ENCODE assay signal across 17 cellular contexts in genomic region chr1:178146456-178146855, GRCh38. TPM values are rescaled to one million over a fixed set of nuclear protein-coding genes. Genes with fewer than 3 reads are reported as not detected.
"Had no signal": no experiment of that assay in that cellular context is flagged by ENCODE, and none has a peak within 500 bp of the region (broad histone marks: within the 10 kb centered on the region; RNA-seq: fewer than 3 reads in every experiment).

No MANE protein-coding gene starts in this region.

- H3K4me1 Mint-ChIP-seq: activated CD4-positive, alpha-beta T cell treated with anti-CD3 and anti-CD28 coated beads for 36 hours had no signal

- H3K36me3 ChIP-seq: adrenal gland, lower lobe of right lung, suprapubic skin had no signal

- H3K4me1 ChIP-seq: suprapubic skin had no signal

- H3K36me3 Mint-ChIP-seq: activated CD4-positive, alpha-beta memory T cell treated with anti-CD3 and anti-CD28 coated beads for 36 hours; activated naive CD4-positive, alpha-beta T cell treated with anti-CD3 and anti-CD28 coated beads, Interleukin-2, amount 50 U/mL, for 72 hours; mesothelial cell of epicardium; natural killer cell treated with Interleukin-12 subunit alpha and Interleukin-12 subunit beta and Interleukin-15 and Interleukin-18, amount 100 ng/mL, for 72 hours had no signal

- H3K4me3 ChIP-seq: adrenal gland, lower lobe of right lung, suprapubic skin had no signal

- H3K27me3 ChIP-seq: adrenal gland, suprapubic skin had no signal

- H3K27ac ChIP-seq: adrenal gland, lower lobe of right lung, suprapubic skin had no signal

- H3K27me3 Mint-ChIP-seq: activated CD4-positive, alpha-beta memory T cell treated with anti-CD3 and anti-CD28 coated beads for 36 hours; activated CD4-positive, alpha-beta T cell treated with anti-CD3 and anti-CD28 coated beads for 36 hours; natural killer cell treated with Interleukin-12 subunit alpha and Interleukin-12 subunit beta and Interleukin-15 and Interleukin-18, amount 100 ng/mL, for 72 hours; stimulated activated naive CD8-positive, alpha-beta T cell treated with anti-CD3 and anti-CD28 coated beads, Interleukin-15, Interleukin-2, amounts not matched to agents 100 ng/mL and 50 ng/mL, for 24 hours; type B pancreatic cell had no signal

- H3K4me3 Mint-ChIP-seq: activated CD4-positive, alpha-beta memory T cell treated with anti-CD3 and anti-CD28 coated beads for 36 hours; activated CD4-positive, alpha-beta T cell treated with anti-CD3 and anti-CD28 coated beads for 36 hours; activated T-helper 1 cell treated with anti-CD3 and anti-CD28 coated beads, Interleukin-12 subunit alpha, Interleukin-12 subunit beta, Interleukin-2, Interleukin-4 antibody, amounts not matched to agents 30 ng/mL and 10 ng/mL and 1 ng/mL, durations not matched to agents 14 hours and 24 hours and 36 hours; mesothelial cell of epicardium; natural killer cell treated with Interleukin-12 subunit alpha and Interleukin-12 subunit beta and Interleukin-15 and Interleukin-18, amount 100 ng/mL, for 72 hours; stimulated activated naive CD8-positive, alpha-beta T cell treated with anti-CD3 and anti-CD28 coated beads, Interleukin-15, Interleukin-2, amounts not matched to agents 100 ng/mL and 50 ng/mL, for 24 hours; type B pancreatic cell had no signal

- H3K27ac Mint-ChIP-seq: activated CD4-positive, alpha-beta memory T cell treated with anti-CD3 and anti-CD28 coated beads for 36 hours; activated CD4-positive, alpha-beta T cell treated with anti-CD3 and anti-CD28 coated beads for 36 hours; activated naive CD4-positive, alpha-beta T cell treated with anti-CD3 and anti-CD28 coated beads, Interleukin-2, amount 50 U/mL, for 72 hours; activated T-helper 1 cell treated with anti-CD3 and anti-CD28 coated beads, Interleukin-12 subunit alpha, Interleukin-12 subunit beta, Interleukin-2, Interleukin-4 antibody, amounts not matched to agents 30 ng/mL and 10 ng/mL and 1 ng/mL, durations not matched to agents 14 hours and 24 hours and 36 hours; mesothelial cell of epicardium; natural killer cell treated with Interleukin-12 subunit alpha and Interleukin-12 subunit beta and Interleukin-15 and Interleukin-18, amount 100 ng/mL, for 72 hours; stimulated activated naive CD8-positive, alpha-beta T cell treated with anti-CD3 and anti-CD28 coated beads, Interleukin-15, Interleukin-2, amounts not matched to agents 100 ng/mL and 50 ng/mL, for 24 hours; type B pancreatic cell had no signal

- DNase-seq: activated CD4-positive, alpha-beta memory T cell treated with anti-CD3 and anti-CD28 coated beads for 36 hours; activated CD4-positive, alpha-beta T cell treated with anti-CD3 and anti-CD28 coated beads for 36 hours; activated gamma-delta T cell treated with Interleukin-2 at 50 U/mL for 16 hours; activated T-cell treated with anti-CD3 and anti-CD28 coated beads for 4 hours; adrenal gland; hypothalamus; islet precursor cell; lower lobe of right lung; stimulated activated CD4-positive, alpha-beta T cell treated with anti-CD3 and anti-CD28 coated beads, Interleukin-2, amount 100 ng/mL, for 24 hours; T-helper 2 cell had no signal

- ATAC-seq: activated CD4-positive, alpha-beta T cell treated with anti-CD3 and anti-CD28 coated beads for 36 hours; activated naive CD4-positive, alpha-beta T cell treated with anti-CD3 and anti-CD28 coated beads, Interleukin-2, amount 50 U/mL, for 72 hours; lower lobe of right lung; natural killer cell treated with Interleukin-12 subunit alpha and Interleukin-12 subunit beta and Interleukin-15 and Interleukin-18, amount 100 ng/mL, for 72 hours had no signal

- H3K9me3 ChIP-seq: adrenal gland, lower lobe of right lung, suprapubic skin had no signal

- H3K9me3 Mint-ChIP-seq: activated CD4-positive, alpha-beta memory T cell treated with anti-CD3 and anti-CD28 coated beads for 36 hours; activated T-helper 1 cell treated with anti-CD3 and anti-CD28 coated beads, Interleukin-12 subunit alpha, Interleukin-12 subunit beta, Interleukin-2, Interleukin-4 antibody, amounts not matched to agents 30 ng/mL and 10 ng/mL and 1 ng/mL, durations not matched to agents 14 hours and 24 hours and 36 hours; natural killer cell treated with Interleukin-12 subunit alpha and Interleukin-12 subunit beta and Interleukin-15 and Interleukin-18, amount 100 ng/mL, for 72 hours; stimulated activated naive CD8-positive, alpha-beta T cell treated with anti-CD3 and anti-CD28 coated beads, Interleukin-15, Interleukin-2, amounts not matched to agents 100 ng/mL and 50 ng/mL, for 24 hours; type B pancreatic cell had no signal

RNA-seq across cellular contexts. Expression of gene RASAL2, which starts 52.6 kb away (rescaled TPM):
- total RNA-seq: activated CD4-positive, alpha-beta memory T cell treated with anti-CD3 and anti-CD28 coated beads for 36 hours; activated CD4-positive, alpha-beta T cell treated with anti-CD3 and anti-CD28 coated beads for 36 hours; activated naive CD4-positive, alpha-beta T cell treated with anti-CD3 and anti-CD28 coated beads, Interleukin-2, amount 50 U/mL, for 72 hours; activated T-helper 1 cell treated with anti-CD3 and anti-CD28 coated beads, Interleukin-12 subunit alpha, Interleukin-12 subunit beta, Interleukin-2, Interleukin-4 antibody, amounts not matched to agents 30 ng/mL and 10 ng/mL and 1 ng/mL, durations not matched to agents 14 hours and 24 hours and 36 hours; natural killer cell treated with Interleukin-12 subunit alpha and Interleukin-12 subunit beta and Interleukin-15 and Interleukin-18, amount 100 ng/mL, for 72 hours had no signal
